24 cellular contexts compared by ENCODE assay signal in the genomic region with DNA sequence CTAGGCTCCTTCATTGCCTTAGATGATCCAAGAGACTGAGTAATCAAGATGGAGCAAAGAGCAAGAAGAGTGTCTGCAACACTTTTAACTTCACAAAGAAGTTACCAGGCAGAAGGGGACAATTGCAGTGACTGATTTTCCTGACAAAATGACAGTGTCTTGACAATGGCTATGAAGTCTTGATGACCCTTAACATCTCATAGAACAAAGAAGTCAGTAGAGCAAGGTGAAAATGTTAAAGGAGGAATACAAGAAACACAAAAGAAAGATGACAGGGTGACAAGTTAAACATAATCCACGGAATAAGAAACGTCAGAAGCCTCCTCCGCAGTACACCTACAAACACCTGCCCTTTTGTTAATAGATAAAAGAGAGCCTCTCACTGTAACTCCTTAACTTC. TPM values are rescaled to one million over a fixed set of nuclear protein-coding genes. Genes with fewer than 3 reads are reported as not detected.
A peak's percentile ranks its signal among the peaks of the same experiment; 100 is the strongest.
DNase-seq lines count a peak whose midpoint lies in the region; ATAC-seq, FAIRE-seq and TF ChIP-seq lines count a peak whose summit lies in the region.
"Had no signal": no experiment of that assay in that cellular context is flagged by ENCODE, and none has a peak within 500 bp of the region (broad histone marks: within the 10 kb centered on the region; RNA-seq: fewer than 3 reads in every experiment).

No MANE protein-coding gene starts in this region.

- H3K27ac ChIP-seq in IMR-90 (ENCODE audit: insufficient read depth, low read length) (no peak overlapping the region), endothelial cell of umbilical vein (ENCODE audit: insufficient read depth, low read depth, low read length) (no peak overlapping the region), smooth muscle cell (ENCODE audit: low read depth) (no peak overlapping the region)
- H3K27ac ChIP-seq: 22Rv1, A549, C4-2B had no signal

- WGBS in IMR-90 (ENCODE audit: extremely low coverage in 2 of 2, insufficient read length in 1 of 2), 2 experiments, result no CpG with 5 or more reads among the region's 3 CpGs
- WGBS in smooth muscle cell (ENCODE audit: low lambda C conversion rate), result 96% methylated on average over 3 of the region's 3 CpGs

- H3K4me2 ChIP-seq in IMR-90 (ENCODE audit: low read depth, low read length), result no peak overlapping the region
- no peak overlapping the region for H3K4me2 ChIP-seq in endothelial cell of umbilical vein (ENCODE audit: insufficient read depth, low read length)
- H3K4me2 ChIP-seq in smooth muscle cell, result no peak overlapping the region
- H3K4me2 ChIP-seq: A549 had no signal

- H3K79me1 ChIP-seq in IMR-90 (ENCODE audit: low read depth in 1 of 2, low read length in 2 of 2), result no peaks in the 10 kb centered on the region

- no peaks in the 10 kb centered on the region for H3F3A ChIP-seq in smooth muscle cell (ENCODE audit: low read depth)

- no peak overlapping the region for H3K27ac Mint-ChIP-seq in activated naive CD4-positive, alpha-beta T cell treated with anti-CD3 and anti-CD28 coated beads, Interleukin-2, amount 10 ng/mL, durations not matched to agents 7 days and 5 days
- H3K27ac Mint-ChIP-seq: CD4-positive, alpha-beta T cell; HFFc6 had no signal

- H4K8ac ChIP-seq in IMR-90 (ENCODE audit: low read depth in 2 of 2, low read length in 2 of 2), result peak overlapping the region in 1 of 2 experiments; percentile 46; a peak in 1 of 4 replicates

- H4K5ac ChIP-seq in IMR-90 (ENCODE audit: low read depth, low read length), result no peak overlapping the region; the same call in 1 of the 2 replicates

- H2BK15ac ChIP-seq in IMR-90 (ENCODE audit: low read depth, low read length), result peak overlapping the region; percentile 66; the same call in 2 of the 3 replicates

- ATAC-seq in IMR-90 (ENCODE audit: low read depth) (no peak), HG03159 (IDR thresholded peaks at IDR 0.05; ENCODE audit: unreplicated experiment) (no peak)
- ATAC-seq: A549, GM12878, HCT116, K562 had no signal

- H3K9ac ChIP-seq in IMR-90 (ENCODE audit: low read depth, low read length), result no peak overlapping the region
- no peak overlapping the region for H3K9ac ChIP-seq in endothelial cell of umbilical vein (replicated peaks; ENCODE audit: extremely low read depth, insufficient read depth, low read length)
- H3K9ac ChIP-seq in smooth muscle cell (ENCODE audit: low read depth), result no peak overlapping the region

- no peak overlapping the region; the same call in 1 of the 2 replicates for H3K56ac ChIP-seq in IMR-90 (ENCODE audit: extremely low read depth, insufficient read depth, low read length)

- no peak overlapping the region for H3K4me3 ChIP-seq in IMR-90 (ENCODE audit: insufficient read depth, low read depth, low read length)
- no peak overlapping the region for H3K4me3 ChIP-seq in endothelial cell of umbilical vein (replicated peaks in 1 of 3; ENCODE audit: insufficient read depth in 1 of 3, low read depth in 1 of 3, low read length in 3 of 3)
- H3K4me3 ChIP-seq in smooth muscle cell, result no peak overlapping the region
- H3K4me3 ChIP-seq: A549, GM12878, K562 had no signal

- no peak for TF ChIP-seq RAD21 in IMR-90 (IDR thresholded peaks at IDR 0.05; ENCODE audit: low read length)

- H3K23ac ChIP-seq in IMR-90 (ENCODE audit: low read depth, low read length), result peak overlapping the region; percentile 21

- no peak overlapping the region for H2AK9ac ChIP-seq in IMR-90 (replicated peaks; ENCODE audit: low read depth, low read length, poor library complexity)

- TF ChIP-seq CTCF in IMR-90 (conservative IDR thresholded peaks at IDR 0.05; ENCODE audit: low read depth, low read length) (no peak), endothelial cell of umbilical vein (IDR thresholded peaks at IDR 0.05; ENCODE audit: extremely low read depth in 1 of 2, insufficient read depth in 1 of 2, low read depth in 1 of 2, low read length in 2 of 2) (no peak), smooth muscle cell (IDR thresholded peaks at IDR 0.05; ENCODE audit: borderline replicate concordance, insufficient read depth, poor library complexity, severe bottlenecking) (no peak)

- peak overlapping the region; percentile 81 for H2BK120ac ChIP-seq in IMR-90 (ENCODE audit: low read depth, low read length)

- no peak overlapping the region for H2BK5ac ChIP-seq in IMR-90 (ENCODE audit: low read depth, low read length, poor library complexity, severe bottlenecking)

- no peaks in the 10 kb centered on the region for H3K9me3 Mint-ChIP-seq in activated naive CD4-positive, alpha-beta T cell treated with anti-CD3 and anti-CD28 coated beads, Interleukin-2, amount 10 ng/mL, durations not matched to agents 7 days and 5 days
- H3K9me3 Mint-ChIP-seq: CD4-positive, alpha-beta T cell; HFFc6 had no signal

- peaks cover 5% of the 10 kb centered on the region for H3K27me3 Mint-ChIP-seq in activated naive CD4-positive, alpha-beta T cell treated with anti-CD3 and anti-CD28 coated beads, Interleukin-2, amount 10 ng/mL, durations not matched to agents 7 days and 5 days

- dilution Hi-C loops in IMR-90 (cut with HindIII; ENCODE audit: low sequenced_read_pairs, unreplicated experiment) (no loop called here), endothelial cell of umbilical vein (cut with MboI; ENCODE audit: extremely low pct_ligation_motif_present, low sequenced_read_pairs) (no loop called here)

- in situ Hi-C loops in IMR-90 (cut with MboI; ENCODE audit: low sequenced_read_pairs), result no loop called here

- no peaks in the 10 kb centered on the region for H3K36me3 Mint-ChIP-seq in activated naive CD4-positive, alpha-beta T cell treated with anti-CD3 and anti-CD28 coated beads, Interleukin-2, amount 10 ng/mL, durations not matched to agents 7 days and 5 days

- POLR2A ChIA-PET in IMR-90 (lab: Charles Lee; ENCODE audit: unreplicated experiment) (no interaction called here), endothelial cell of umbilical vein (lab: Charles Lee) (no interaction called here)

- H3K36me3 ChIP-seq in IMR-90 (ENCODE audit: control insufficient read depth, insufficient read depth, low read length) (no peaks in the 10 kb centered on the region), endothelial cell of umbilical vein (ENCODE audit: control insufficient read depth in 2 of 2, extremely low read depth in 1 of 2, insufficient read depth in 2 of 2, low read length in 2 of 2) (no peaks in the 10 kb centered on the region), smooth muscle cell (ENCODE audit: low read depth) (no peaks in the 10 kb centered on the region)

- TF ChIP-seq POLR2A in IMR-90 (IDR thresholded peaks at IDR 0.05; ENCODE audit: low read depth, low read length) (no peak), endothelial cell of umbilical vein (IDR thresholded peaks at IDR 0.05; ENCODE audit: low read depth, low read length) (no peak)

- peak overlapping the region; percentile 66; the same call in 1 of the 2 replicates for H2AK5ac ChIP-seq in IMR-90 (ENCODE audit: low read depth, low read length)

- H3K4me3 Mint-ChIP-seq in activated naive CD4-positive, alpha-beta T cell treated with anti-CD3 and anti-CD28 coated beads, Interleukin-2, amount 10 ng/mL, durations not matched to agents 7 days and 5 days, result no peak overlapping the region
- H3K4me3 Mint-ChIP-seq: CD4-positive, alpha-beta T cell; HFFc6 had no signal

- H3K27me3 ChIP-seq in IMR-90 (ENCODE audit: control insufficient read depth, insufficient read depth, low read length), result no peaks in the 10 kb centered on the region
- no peaks in the 10 kb centered on the region for H3K27me3 ChIP-seq in endothelial cell of umbilical vein (ENCODE audit: control insufficient read depth in 2 of 2, insufficient read depth in 2 of 2, low read length in 2 of 2)
- no peaks in the 10 kb centered on the region for H3K27me3 ChIP-seq in smooth muscle cell (ENCODE audit: low read depth)

- H3K4me1 ChIP-seq in IMR-90 (ENCODE audit: control insufficient read depth, insufficient read depth, low read length) (peaks cover 24% of the 10 kb centered on the region), endothelial cell of umbilical vein (ENCODE audit: control insufficient read depth, extremely low read depth, insufficient read depth, low read length) (peaks cover 38% of the 10 kb centered on the region), smooth muscle cell (ENCODE audit: low read depth) (peaks cover 7% of the 10 kb centered on the region)
- H3K4me1 ChIP-seq: A549 had no signal

- H3K9me3 ChIP-seq in IMR-90 (ENCODE audit: control insufficient read depth, insufficient read depth, low read length), result no peaks in the 10 kb centered on the region
- no peaks in the 10 kb centered on the region for H3K9me3 ChIP-seq in endothelial cell of umbilical vein (replicated peaks; ENCODE audit: control insufficient read depth, insufficient read depth, low read length)
- H3K9me3 ChIP-seq in smooth muscle cell (replicated peaks; ENCODE audit: low read depth), result no peaks in the 10 kb centered on the region
- H3K9me3 ChIP-seq: A549 had no signal

- intact Hi-C loops in IMR-90 (cut with micrococcal nuclease), result no loop called here
- intact Hi-C loops in endothelial cell of umbilical vein (cut with micrococcal nuclease), result loop anchor here (2.0 to 10.0 kb wide), 2 partner anchors 62 to 160 kb away; no protein-coding TSS in a partner anchor

- peak; percentile 37 for FAIRE-seq in endothelial cell of umbilical vein (lab: Jason Lieb, UNC)
- FAIRE-seq: A549, GM12878, GM19239, K562 had no signal

- no TSS peak for BruUV-seq in IMR-90 (replicated peaks; lab: Mats Ljungman, UMichigan)
- BruUV-seq in endothelial cell of umbilical vein (replicated peaks; lab: Mats Ljungman, UMichigan), result no TSS peak

- CTCF ChIA-PET in IMR-90 (lab: Yijun Ruan, JAX) (no interaction called here), endothelial cell of umbilical vein (lab: Charles Lee) (no interaction called here)
- CTCF ChIA-PET in activated naive CD4-positive, alpha-beta T cell treated with anti-CD3 and anti-CD28 coated beads, Interleukin-2, amount 10 ng/mL, durations not matched to agents 7 days and 5 days (lab: Charles Lee), result no interaction called here

- H3K4ac ChIP-seq in IMR-90 (ENCODE audit: low read depth, low read length), result peak overlapping the region; percentile 43; the same call in 1 of the 2 replicates

- peaks cover 3% of the 10 kb centered on the region; the same call in 1 of the 2 replicates for H4K20me1 ChIP-seq in IMR-90 (ENCODE audit: insufficient read depth, low read length)
- H4K20me1 ChIP-seq in endothelial cell of umbilical vein (replicated peaks; ENCODE audit: control insufficient read depth, extremely low read depth, insufficient read depth, low read length), result no peaks in the 10 kb centered on the region
- H4K20me1 ChIP-seq in smooth muscle cell (ENCODE audit: low read depth), result no peaks in the 10 kb centered on the region

- no peaks in the 10 kb centered on the region for H3K4me1 Mint-ChIP-seq in activated naive CD4-positive, alpha-beta T cell treated with anti-CD3 and anti-CD28 coated beads, Interleukin-2, amount 10 ng/mL, durations not matched to agents 7 days and 5 days

- peak overlapping the region; percentile 79 for H3K18ac ChIP-seq in IMR-90 (ENCODE audit: low read depth, low read length)

- DNase-seq in DMS53 (lab: John Stamatoyannopoulos, UW) (peak; percentile 38), DMS53 treated with DMSO at 0.1 percent for 48 hours (lab: John Stamatoyannopoulos, UW; ENCODE audit: unreplicated experiment) (no peak), IMR-90 (no peak), endothelial cell of umbilical vein (ENCODE audit: low read depth, low spot score) (no peak), smooth muscle cell (lab: John Stamatoyannopoulos, UW; ENCODE audit: unreplicated experiment) (no peak), UCSD-AML1 (lab: John Stamatoyannopoulos, UW; ENCODE audit: unreplicated experiment) (no peak)
- DNase-seq in activated naive CD4-positive, alpha-beta T cell treated with anti-CD3 and anti-CD28 coated beads, Interleukin-2, amount 10 ng/mL, durations not matched to agents 7 days and 5 days, result no peak
- DNase-seq: AML-193; CD4-positive, alpha-beta T cell; DMS153; DND-41; GOT3; H7; HFFc6 had no signal

- H3K79me2 ChIP-seq in endothelial cell of umbilical vein (ENCODE audit: control insufficient read depth, insufficient read depth, low read length), result no peaks in the 10 kb centered on the region
- no peaks in the 10 kb centered on the region for H3K79me2 ChIP-seq in smooth muscle cell (ENCODE audit: low read depth)

- H3K9me1 ChIP-seq in IMR-90 (ENCODE audit: insufficient read depth, low read length) (peaks cover 10% of the 10 kb centered on the region), endothelial cell of umbilical vein (replicated peaks; ENCODE audit: control insufficient read depth, extremely low read depth, insufficient read depth, low read length) (no peaks in the 10 kb centered on the region)

- no peak overlapping the region for H2AFZ ChIP-seq in IMR-90 (replicated peaks; ENCODE audit: low read length, poor library complexity)
- H2AFZ ChIP-seq in endothelial cell of umbilical vein (ENCODE audit: low read depth, low read length), result no peak overlapping the region
- peak overlapping the region; percentile 10 for H2AFZ ChIP-seq in smooth muscle cell (ENCODE audit: low read depth)

- H2BK20ac ChIP-seq in IMR-90 (ENCODE audit: low read depth, low read length), result peak overlapping the region; percentile 18

- peak overlapping the region; percentile 58; the same call in 1 of the 2 replicates for H3K14ac ChIP-seq in IMR-90 (replicated peaks; ENCODE audit: low read depth, low read length)

- H4K91ac ChIP-seq in IMR-90 (ENCODE audit: insufficient read depth, low read depth, low read length), result no peak overlapping the region; the same call in 1 of the 2 replicates

RNA-seq across cellular contexts. Expression of gene VCAM1, which starts 15.1 kb away (rescaled TPM):
- 19.7 and 21.1 TPM in 2 replicates for total RNA-seq in IMR-90 (2012; rRNA removed)
- 5.7 and 10.1 TPM in 2 replicates for polyA plus RNA-seq in IMR-90 (2012; rRNA removed)
- polyA plus RNA-seq in IMR-90 (2012; cell fraction: cytosol; rRNA removed), result 1.8 and 2.7 TPM in 2 replicates
- 0.70 and 8.8 TPM in 2 replicates for polyA plus RNA-seq in IMR-90 (2012; cell fraction: nucleus; rRNA removed; ENCODE audit: low replicate concordance)
- 1.7 and 2.3 TPM in 2 replicates for total RNA-seq in endothelial cell of umbilical vein
- 1.7 and 1.8 TPM in 2 replicates for polyA plus RNA-seq in endothelial cell of umbilical vein
- 1.7 and 2.8 TPM in 2 replicates for polyA plus RNA-seq in endothelial cell of umbilical vein (2011; cell fraction: cytosol; rRNA removed)
- 3.5 and 4.0 TPM in 2 replicates for polyA plus RNA-seq in endothelial cell of umbilical vein (2011; cell fraction: nucleus; rRNA removed)
- polyA plus RNA-seq in endothelial cell of umbilical vein (2012), result 5.0 and 9.6 TPM in 2 replicates
- 3.6 and 5.7 TPM in 2 replicates for polyA minus RNA-seq in endothelial cell of umbilical vein
- not detected for polyA minus RNA-seq in endothelial cell of umbilical vein (2011; cell fraction: cytosol; rRNA and poly(A)+ RNA removed)
- 4.2 and 5.4 TPM in 2 replicates for polyA minus RNA-seq in endothelial cell of umbilical vein (2011; cell fraction: nucleus; rRNA and poly(A)+ RNA removed)
- 105 and 127 TPM in 2 replicates for total RNA-seq in smooth muscle cell
- polyA plus RNA-seq in smooth muscle cell, result 48.6 and 63.8 TPM in 2 replicates
- total RNA-seq: CD4-positive, alpha-beta T cell; G401; H7; HFFc6; HT-29 had no signal
